Comparison of ENCODE assay signal across 18 cellular contexts in the genomic region with DNA sequence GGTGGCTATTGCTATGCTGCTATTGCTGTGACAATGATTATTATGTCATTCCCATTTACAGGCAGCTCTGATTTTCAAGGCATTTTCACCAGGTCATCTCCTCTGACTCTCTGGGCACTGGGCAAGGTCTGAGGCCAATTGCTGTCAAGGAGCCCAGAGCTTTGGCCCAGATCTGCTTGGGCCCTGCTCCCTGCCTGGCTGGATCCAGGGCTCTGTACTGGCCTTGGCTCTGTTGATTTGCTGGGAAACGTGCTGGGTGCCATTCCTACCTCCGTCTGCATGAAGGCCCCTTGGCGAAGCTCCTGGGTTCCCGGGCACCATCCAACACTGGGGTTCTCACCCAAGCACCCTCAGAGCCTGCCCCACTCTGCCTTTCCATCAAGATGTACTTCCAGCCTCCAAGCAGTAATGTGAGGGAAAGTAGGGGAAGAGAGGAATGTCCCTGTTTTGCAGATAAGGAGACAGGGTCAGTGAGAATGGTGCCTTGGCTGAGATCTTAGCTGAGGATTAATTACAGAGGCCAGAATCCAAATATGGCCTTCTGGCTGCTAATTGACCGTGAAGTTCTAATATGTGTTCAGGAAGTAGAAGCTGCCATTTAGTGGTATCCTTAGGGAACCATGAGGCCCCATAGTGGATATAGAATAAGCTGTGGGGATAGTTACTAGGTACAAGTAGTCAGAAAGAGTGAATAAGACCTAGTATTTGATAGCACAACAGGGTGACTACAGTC.
DNase-seq lines count a peak whose midpoint lies in the region; ATAC-seq and TF ChIP-seq lines count a peak whose summit lies in the region.
"Had no signal": no experiment of that assay in that cellular context is flagged by ENCODE, and none has a peak within 500 bp of the region (broad histone marks: within the 10 kb centered on the region; RNA-seq: fewer than 3 reads in every experiment).

No MANE protein-coding gene starts in this region.

- H3K27me3 Mint-ChIP-seq in activated CD4-positive, alpha-beta T cell treated with anti-CD3 and anti-CD28 coated beads, Interleukin-2, amount 10 ng/mL, durations not matched to agents 7 days and 5 days, result no peaks in the 10 kb centered on the region

- no peak overlapping the region for H3K4me3 Mint-ChIP-seq in activated CD4-positive, alpha-beta T cell treated with anti-CD3 and anti-CD28 coated beads, Interleukin-2, amount 10 ng/mL, durations not matched to agents 7 days and 5 days
- H3K4me3 Mint-ChIP-seq: CD8-positive, alpha-beta T cell; H9 had no signal

- H3K4me3 ChIP-seq in SJCRH30 (no peak overlapping the region), heart right ventricle (no peak overlapping the region), subcutaneous abdominal adipose tissue (ENCODE audit: low read depth in 1 of 5, low read length in 5 of 5) (no peak overlapping the region)
- H3K4me3 ChIP-seq: BLaER1 had no signal

- 82 to 86% methylated on average over 5 of the region's 5 CpGs for WGBS in heart right ventricle, 2 donors

- H3K27ac ChIP-seq in SJCRH30, result peak overlapping the region; percentile 74
- no peak overlapping the region for H3K27ac ChIP-seq in heart right ventricle
- peak overlapping the region; percentile 18 for H3K27ac ChIP-seq in subcutaneous abdominal adipose tissue (ENCODE audit: low read depth, low read length)
- H3K27ac ChIP-seq: 22Rv1, BLaER1 had no signal

- peaks cover 11% of the 10 kb centered on the region for H3K36me3 Mint-ChIP-seq in activated CD4-positive, alpha-beta T cell treated with anti-CD3 and anti-CD28 coated beads, Interleukin-2, amount 10 ng/mL, durations not matched to agents 7 days and 5 days (ENCODE audit: low read depth)

- peak overlapping the region; percentile 7 for H3K27ac Mint-ChIP-seq in activated CD4-positive, alpha-beta T cell treated with anti-CD3 and anti-CD28 coated beads, Interleukin-2, amount 10 ng/mL, durations not matched to agents 7 days and 5 days
- H3K27ac Mint-ChIP-seq: CD8-positive, alpha-beta T cell had no signal

- H3K9me3 Mint-ChIP-seq in activated CD4-positive, alpha-beta T cell treated with anti-CD3 and anti-CD28 coated beads, Interleukin-2, amount 10 ng/mL, durations not matched to agents 7 days and 5 days, result peaks cover 3% of the 10 kb centered on the region

- intact Hi-C loops in heart right ventricle (cut with DNase I), result no loop called here

- H3K36me3 ChIP-seq in SJCRH30, result no peaks in the 10 kb centered on the region
- peaks cover 0 to 56% (median 11%) of the 10 kb centered on the region in 9 donors for H3K36me3 ChIP-seq in heart right ventricle
- peaks cover 0 to 75% (median 37%) of the 10 kb centered on the region in 5 donors for H3K36me3 ChIP-seq in subcutaneous abdominal adipose tissue (ENCODE audit: control insufficient read depth in 5 of 5, insufficient read depth in 5 of 5, low read length in 5 of 5)

- peak overlapping the region in 1 of 5 donors; percentile 12 for H3K9ac ChIP-seq in subcutaneous abdominal adipose tissue (ENCODE audit: low read length in 5 of 5)
- H3K9ac ChIP-seq: BLaER1 had no signal

- no peaks in the 10 kb centered on the region for H3K4me1 Mint-ChIP-seq in activated CD4-positive, alpha-beta T cell treated with anti-CD3 and anti-CD28 coated beads, Interleukin-2, amount 10 ng/mL, durations not matched to agents 7 days and 5 days

- CTCF ChIA-PET in activated CD4-positive, alpha-beta T cell treated with anti-CD3 and anti-CD28 coated beads, Interleukin-2, amount 10 ng/mL, durations not matched to agents 7 days and 5 days (lab: Charles Lee), result interaction anchor here (1.2 to 1.3 kb wide), 2 partner anchors 13 kb away, joined by 3 to 7 read pairs; no protein-coding TSS in a partner anchor

- peaks cover 7% of the 10 kb centered on the region for H3K9me3 ChIP-seq in SJCRH30 (replicated peaks)
- H3K9me3 ChIP-seq in heart right ventricle, result peaks cover 0 to 7% (median 0%) of the 10 kb centered on the region in 11 donors
- peaks cover 0 to 8% (median 0%) of the 10 kb centered on the region in 5 donors for H3K9me3 ChIP-seq in subcutaneous abdominal adipose tissue (ENCODE audit: control insufficient read depth in 5 of 5, low read length in 5 of 5)

- no peak for TF ChIP-seq CTCF in heart right ventricle (IDR thresholded peaks at IDR 0.05)

- H3K27me3 ChIP-seq in SJCRH30, result no peaks in the 10 kb centered on the region
- H3K27me3 ChIP-seq in heart right ventricle, result no peaks in the 10 kb centered on the region
- no peaks in the 10 kb centered on the region for H3K27me3 ChIP-seq in subcutaneous abdominal adipose tissue (ENCODE audit: control insufficient read depth in 5 of 5, insufficient read depth in 4 of 5, low read length in 5 of 5)
- H3K27me3 ChIP-seq: BLaER1 had no signal

- ATAC-seq in heart right ventricle, result peak in 5 of 8 donors; percentile 33 to 68 (median 54)
- ATAC-seq: CD8-positive, alpha-beta T cell had no signal

- POLR2A ChIA-PET in activated CD4-positive, alpha-beta T cell treated with anti-CD3 and anti-CD28 coated beads, Interleukin-2, amount 10 ng/mL, durations not matched to agents 7 days and 5 days (lab: Charles Lee), result no interaction called here

- no peak for DNase-seq in activated CD4-positive, alpha-beta T cell treated with anti-CD3 and anti-CD28 coated beads, Interleukin-2, amount 10 ng/mL, durations not matched to agents 7 days and 5 days
- no peak for DNase-seq in activated CD4-positive, alpha-beta T cell treated with anti-CD3 and anti-CD28 coated beads, Interleukin-2, amount 50 U/mL, for 1 hour
- peak; percentile 52 to 84 for DNase-seq in SJCRH30
- no peak for DNase-seq in heart right ventricle
- DNase-seq in SKM-1 (lab: John Stamatoyannopoulos, UW; ENCODE audit: unreplicated experiment), result no peak
- no peak for DNase-seq in AML-193 (lab: John Stamatoyannopoulos, UW)
- no peak for DNase-seq in NOMO-1 (lab: John Stamatoyannopoulos, UW; ENCODE audit: unreplicated experiment in 2 of 2)
- DNase-seq: CD8-positive, alpha-beta T cell; DMS79; H9; MM.1S; NCI-H1092 treated with DMSO at 0.1 percent for 48 hours; NCI-H1694 treated with DMSO at 0.1 percent for 48 hours; NCI-H345; NCI-H526 treated with DMSO at 0.1 percent for 48 hours had no signal

- peaks cover 19% of the 10 kb centered on the region for H3K4me1 ChIP-seq in SJCRH30
- H3K4me1 ChIP-seq in heart right ventricle, result peaks cover 0 to 4% (median 0%) of the 10 kb centered on the region in 9 donors
- peaks cover 0 to 26% (median 23%) of the 10 kb centered on the region in 5 donors for H3K4me1 ChIP-seq in subcutaneous abdominal adipose tissue (ENCODE audit: control insufficient read depth in 5 of 5, insufficient read depth in 5 of 5, low read length in 5 of 5)
- H3K4me1 ChIP-seq: BLaER1 had no signal

Comparison
In these comparisons a context has a peak if more than half of its experiments do, and no peak if none do; other contexts are left out.
1. DNase-seq: peak in SJCRH30 (2 of 2); none in activated CD4-positive, alpha-beta T cell treated with anti-CD3 and anti-CD28 coated beads, Interleukin-2, amount 10 ng/mL, durations not matched to agents 7 days and 5 days (single experiment), activated CD4-positive, alpha-beta T cell treated with anti-CD3 and anti-CD28 coated beads, Interleukin-2, amount 50 U/mL, for 1 hour (single experiment), heart right ventricle (0 of 2), SKM-1 (single experiment), AML-193 (0 of 2) and NOMO-1 (0 of 2).
2. H3K27ac ChIP-seq: peak in SJCRH30 (single experiment) and subcutaneous abdominal adipose tissue (single experiment); none in heart right ventricle (0 of 10).